19 cellular contexts compared by ENCODE assay signal in genomic region chr3:50212502-50212901, GRCh38. TPM values are rescaled to one million over a fixed set of nuclear protein-coding genes. Genes with fewer than 3 reads are reported as not detected.
DNase-seq lines count a peak whose midpoint lies in the region; ATAC-seq, FAIRE-seq and TF ChIP-seq lines count a peak whose summit lies in the region.
"Had no signal": no experiment of that assay in that cellular context is flagged by ENCODE, and none has a peak within 500 bp of the region (broad histone marks: within the 10 kb centered on the region; RNA-seq: fewer than 3 reads in every experiment).

No MANE protein-coding gene starts in this region.

- TF ChIP-seq EP300 in A549 (IDR thresholded peaks at IDR 0.05), result no peak

- no peak overlapping the region for H2BK120ac ChIP-seq in mesenchymal stem cell (ENCODE audit: low read depth, low read length)

- no peaks in the 10 kb centered on the region for H3K27me3 ChIP-seq in HCT116 (ENCODE audit: insufficient read depth, low read length)
- H3K27me3 ChIP-seq in body of pancreas, result no peaks in the 10 kb centered on the region
- peaks cover 22 to 52% of the 10 kb centered on the region in 2 experiments for H3K27me3 ChIP-seq in mesenchymal stem cell (ENCODE audit: control insufficient read depth in 1 of 2, insufficient read depth in 1 of 2, low read length in 2 of 2)

- no peaks in the 10 kb centered on the region for H3K79me1 ChIP-seq in mesenchymal stem cell (replicated peaks; ENCODE audit: low read length, poor library complexity, severe bottlenecking)

- H3K4me1 Mint-ChIP-seq in CD14-positive monocyte, result no peaks in the 10 kb centered on the region
- H3K4me1 Mint-ChIP-seq: activated CD4-positive, alpha-beta memory T cell treated with anti-CD3 and anti-CD28 coated beads, Interleukin-2, amount 10 ng/mL, durations not matched to agents 7 days and 5 days; naive B cell had no signal

- H3K36me3 Mint-ChIP-seq in CD14-positive monocyte, result no peaks in the 10 kb centered on the region
- H3K36me3 Mint-ChIP-seq: naive B cell had no signal

- no peak overlapping the region for H4K8ac ChIP-seq in mesenchymal stem cell (ENCODE audit: low read length)

- no peak for TF ChIP-seq POLR2A in A549 (IDR thresholded peaks at IDR 0.05; ENCODE audit: low read length)
- TF ChIP-seq POLR2A in HCT116 (IDR thresholded peaks at IDR 0.05; ENCODE audit: borderline replicate concordance, extremely low read depth, insufficient read depth, insufficient read length), result no peak
- TF ChIP-seq POLR2A in body of pancreas (IDR thresholded peaks at IDR 0.05), result no peak

- H3K79me2 ChIP-seq in HCT116 (ENCODE audit: insufficient read depth, low read length), result no peaks in the 10 kb centered on the region

- H3K4me3 ChIP-seq in A549, result no peak overlapping the region
- H3K4me3 ChIP-seq in HCT116 (replicated peaks in 1 of 2; ENCODE audit: low read depth in 1 of 2, low read length in 2 of 2), result no peak overlapping the region
- no peak overlapping the region for H3K4me3 ChIP-seq in body of pancreas
- H3K4me3 ChIP-seq in mesenchymal stem cell (ENCODE audit: insufficient read depth in 1 of 2, low read depth in 1 of 2, low read length in 2 of 2), result no peak overlapping the region

- no peak for DNase-seq in A549 (ENCODE audit: low read depth in 1 of 2, low spot score in 1 of 2)
- no peak for DNase-seq in HCT116 (ENCODE audit: low read depth, low spot score)
- no peak for DNase-seq in body of pancreas
- DNase-seq in mesenchymal stem cell, result no peak
- DNase-seq in NCI-H1417 treated with DMSO at 0.1 percent for 48 hours (lab: John Stamatoyannopoulos, UW), result no peak
- no peak for DNase-seq in CD14-positive monocyte (ENCODE audit: low spot score)
- DNase-seq: activated CD4-positive, alpha-beta memory T cell treated with anti-CD3 and anti-CD28 coated beads, Interleukin-2, amount 10 ng/mL, durations not matched to agents 7 days and 5 days; amniotic stem cell; COR-L47; naive B cell; NCI-H2081 treated with DMSO at 0.1 percent for 48 hours; NCI-H526; T1000 had no signal

- 58% methylated on average over 1 of the region's 4 CpGs for WGBS in A549 (ENCODE audit: missing lambda C conversion rate)
- 74 to 75% methylated on average over 1 to 4 of the region's 4 CpGs for WGBS in body of pancreas, 2 donors
- 81% methylated on average over 4 of the region's 4 CpGs for WGBS in mesenchymal stem cell

- RAD21 ChIA-PET in HCT116 (lab: Charles Lee; ENCODE audit: low non-redundant PET in 1 of 2, low total read pairs in 2 of 2, uncharacterized antibody in 2 of 2, unreplicated experiment in 2 of 2), result no interaction called here

- H3K4me1 ChIP-seq in A549 (no peaks in the 10 kb centered on the region), HCT116 (ENCODE audit: control insufficient read depth in 1 of 2, insufficient read depth in 2 of 2, low read length in 2 of 2) (peaks cover 0 to 5% of the 10 kb centered on the region in 2 experiments; a peak in 1 of 4 replicates), body of pancreas (peaks cover 62% of the 10 kb centered on the region), mesenchymal stem cell (ENCODE audit: control insufficient read depth, insufficient read depth, low read depth, low read length) (peaks cover 6% of the 10 kb centered on the region)

- H3K9ac ChIP-seq in HCT116 (ENCODE audit: low read length) (no peak overlapping the region), mesenchymal stem cell (ENCODE audit: low read length) (no peak overlapping the region)

- H3K9me3 ChIP-seq in A549 (no peaks in the 10 kb centered on the region), HCT116 (ENCODE audit: control insufficient read depth in 1 of 2, insufficient read depth in 1 of 2, low read depth in 1 of 2, low read length in 2 of 2) (no peaks in the 10 kb centered on the region), body of pancreas (no peaks in the 10 kb centered on the region), mesenchymal stem cell (ENCODE audit: control insufficient read depth, low read length) (no peaks in the 10 kb centered on the region)

- no peak for TF ChIP-seq CTCF in A549 (IDR thresholded peaks at IDR 0.05)
- TF ChIP-seq CTCF in HCT116 (IDR thresholded peaks at IDR 0.05 in 2 of 3, conservative IDR thresholded peaks at IDR 0.05 in 1 of 3; ENCODE audit: borderline replicate concordance in 1 of 3, insufficient read depth in 1 of 3, low read depth in 2 of 3, low read length in 2 of 3), result 0 out of 6 replicates have a peak, but pooled peaks of 1 of the 3 experiments have one; percentile 7
- no peak for TF ChIP-seq CTCF in body of pancreas (IDR thresholded peaks at IDR 0.05)
- no peak for TF ChIP-seq CTCF in CD14-positive monocyte (IDR thresholded peaks at IDR 0.05)

- H3K9me3 Mint-ChIP-seq in CD14-positive monocyte, result no peaks in the 10 kb centered on the region
- H3K9me3 Mint-ChIP-seq: activated CD4-positive, alpha-beta memory T cell treated with anti-CD3 and anti-CD28 coated beads, Interleukin-2, amount 10 ng/mL, durations not matched to agents 7 days and 5 days; activated T-helper 2 cell treated with anti-CD3 and anti-CD28 coated beads, Interferon-gamma antibody, Interleukin-2, Interleukin-4, amounts not matched to agents 10 μg/mL and 5 μg/mL and 100 μg/mL, durations not matched to agents 14 hours and 24 hours and 36 hours had no signal

- H3K27me3 Mint-ChIP-seq in CD14-positive monocyte (ENCODE audit: low read depth in 3 of 3), result peaks cover 10 to 16% (median 11%) of the 10 kb centered on the region in 3 donors

- no peak overlapping the region for H3K4me2 ChIP-seq in A549
- no peak overlapping the region for H3K4me2 ChIP-seq in HCT116 (ENCODE audit: low read length)
- H3K4me2 ChIP-seq in mesenchymal stem cell (ENCODE audit: low read length, poor library complexity, severe bottlenecking), result no peak overlapping the region

- no peak overlapping the region for H3K18ac ChIP-seq in mesenchymal stem cell (ENCODE audit: low read depth in 1 of 2, low read length in 2 of 2)

- POLR2A ChIA-PET in A549 (lab: Yijun Ruan, JAX), result no interaction called here
- POLR2A ChIA-PET in HCT116 (lab: Charles Lee), result no interaction called here

- no peak overlapping the region for H2AK5ac ChIP-seq in mesenchymal stem cell (ENCODE audit: low read length, severe bottlenecking)

- FAIRE-seq in A549 (lab: Jason Lieb, UNC), result no peak
- FAIRE-seq: HTR-8/SVneo had no signal

- no peak overlapping the region for H3K27ac Mint-ChIP-seq in CD14-positive monocyte
- H3K27ac Mint-ChIP-seq: activated CD4-positive, alpha-beta memory T cell treated with anti-CD3 and anti-CD28 coated beads, Interleukin-2, amount 10 ng/mL, durations not matched to agents 7 days and 5 days; activated T-helper 2 cell treated with anti-CD3 and anti-CD28 coated beads, Interferon-gamma antibody, Interleukin-2, Interleukin-4, amounts not matched to agents 10 μg/mL and 5 μg/mL and 100 μg/mL, durations not matched to agents 14 hours and 24 hours and 36 hours; naive B cell had no signal

- no peaks in the 10 kb centered on the region for H3K36me3 ChIP-seq in HCT116 (ENCODE audit: control insufficient read depth in 1 of 2, insufficient read depth in 2 of 2, low read length in 2 of 2)
- H3K36me3 ChIP-seq in body of pancreas (replicated peaks in 1 of 2; ENCODE audit: insufficient read depth in 1 of 2, low read depth in 2 of 2), result peaks cover 0 to 4% of the 10 kb centered on the region in 2 donors
- H3K36me3 ChIP-seq in mesenchymal stem cell (ENCODE audit: control insufficient read depth in 1 of 2, insufficient read depth in 2 of 2, low read depth in 1 of 2, low read length in 2 of 2), result no peaks in the 10 kb centered on the region

- H2BK5ac ChIP-seq in mesenchymal stem cell (ENCODE audit: low read depth, low read length, poor library complexity, severe bottlenecking), result no peak overlapping the region

- intact Hi-C loops in HCT116 (cut with micrococcal nuclease), result no loop called here
- intact Hi-C loops in body of pancreas (cut with DNase I), result no loop called here
- intact Hi-C loops in CD14-positive monocyte (cut with micrococcal nuclease), result no loop called here

- no peaks in the 10 kb centered on the region for H3K9me2 ChIP-seq in HCT116 (ENCODE audit: insufficient read depth)

- no peak overlapping the region for H2BK15ac ChIP-seq in mesenchymal stem cell (ENCODE audit: low read depth, poor library complexity, severe bottlenecking)

- H4K20me1 ChIP-seq in HCT116 (ENCODE audit: insufficient read depth), result no peaks in the 10 kb centered on the region

- H3K4me3 Mint-ChIP-seq in CD14-positive monocyte, result no peak overlapping the region
- H3K4me3 Mint-ChIP-seq: activated CD4-positive, alpha-beta memory T cell treated with anti-CD3 and anti-CD28 coated beads, Interleukin-2, amount 10 ng/mL, durations not matched to agents 7 days and 5 days; naive B cell had no signal

- CTCF ChIA-PET in A549 (lab: Yijun Ruan, JAX) (interaction anchor here (1.0 to 25.9 kb wide), 6 partner anchors 12 to 112 kb away, joined by 3 to 550 read pairs (median 7); partner anchors contain the start of gene GNAT1), HCT116 (lab: Charles Lee) (interaction anchor here (1.6 to 2.2 kb wide), 3 partner anchors 14 to 34 kb away, joined by 3 to 8 read pairs (median 6); no protein-coding TSS in a partner anchor)

- no peak overlapping the region for H2AFZ ChIP-seq in HCT116 (ENCODE audit: low read depth, low read length, poor library complexity, severe bottlenecking)
- no peak overlapping the region for H2AFZ ChIP-seq in mesenchymal stem cell (ENCODE audit: low read depth, low read length)

- TF ChIP-seq RAD21 in A549 (conservative IDR thresholded peaks at IDR 0.05 in 1 of 2, IDR thresholded peaks at IDR 0.05 in 1 of 2) (no peak), HCT116 (IDR thresholded peaks at IDR 0.05; ENCODE audit: low read depth) (no peak)

- no peak overlapping the region for H3K14ac ChIP-seq in mesenchymal stem cell (ENCODE audit: low read length in 2 of 2)

- no peak overlapping the region for H3K4ac ChIP-seq in mesenchymal stem cell (ENCODE audit: low read depth in 1 of 2, low read length in 2 of 2)

- ATAC-seq in A549 (peak; percentile 84 to 89), HCT116 (peak; percentile 74), body of pancreas (no peak), GM21786 (IDR thresholded peaks at IDR 0.05; ENCODE audit: unreplicated experiment) (no peak), HG03280 (IDR thresholded peaks at IDR 0.05; ENCODE audit: unreplicated experiment) (no peak)

- no TSS peak for BruUV-seq in HCT116 (replicated peaks; lab: Mats Ljungman, UMichigan)

- no peak overlapping the region for H2BK12ac ChIP-seq in mesenchymal stem cell (ENCODE audit: low read length in 2 of 2)

- peak overlapping the region; percentile 43 for H4K91ac ChIP-seq in mesenchymal stem cell (ENCODE audit: low read length)

- H3K27ac ChIP-seq in A549 (peak overlapping the region in 1 of 2 experiments; percentile 57; a peak in 2 of 6 replicates), HCT116 (ENCODE audit: low read depth, low read length) (no peak overlapping the region), body of pancreas (peak overlapping the region in 3 of 4 donors; percentile 82 to 88 (median 86)), mesenchymal stem cell (ENCODE audit: low read length, poor library complexity, severe bottlenecking) (no peak overlapping the region)

- no peak overlapping the region for H3K23ac ChIP-seq in mesenchymal stem cell (ENCODE audit: low read length in 2 of 2)

RNA-seq across cellular contexts. Expression of gene SLC38A3, which starts 7.4 kb away (rescaled TPM):
- polyA plus RNA-seq in A549 (2011; rRNA removed), result 0.05 and 0.12 TPM in 2 replicates
- 0.04 and 0.05 TPM in 2 replicates for polyA plus RNA-seq in A549 (2012; cell fraction: cytosol; rRNA removed)
- 0.04 and 0.11 TPM in 2 replicates for polyA plus RNA-seq in A549 (2012; cell fraction: nucleus; rRNA removed)
- 0.10 to 0.13 TPM in 2 of 3 replicates, not detected in the other for polyA plus RNA-seq in A549 (2017; fragmentation: RNase III; extraction: RNeasy Plus Mini Kit Qiagen cat#74134 plus additional on column Dnase treatment)
- polyA minus RNA-seq in A549 (2011; rRNA and poly(A)+ RNA removed), result 0.39 TPM in 1 of 2 replicates, not detected in the other
- total RNA-seq in HCT116 (2021; ENCODE audit: unreplicated experiment), result 3.1 TPM
- polyA plus RNA-seq in HCT116 (2012), result 4.3 and 4.6 TPM in 2 replicates
- 10 to 100 TPM in 1 of 2 donors, 1 to 10 TPM in 1; 4.6 to 48.0 TPM for total RNA-seq in body of pancreas
- polyA plus RNA-seq in mesenchymal stem cell (2013, experiment 1 of 2), result 0.01 TPM
- 0.03 TPM for polyA plus RNA-seq in mesenchymal stem cell (2013, experiment 2 of 2)
- polyA plus RNA-seq in CD14-positive monocyte, result not detected
- total RNA-seq: activated CD4-positive, alpha-beta memory T cell treated with anti-CD3 and anti-CD28 coated beads, Interleukin-2, amount 10 ng/mL, durations not matched to agents 7 days and 5 days; activated T-helper 2 cell treated with anti-CD3 and anti-CD28 coated beads, Interferon-gamma antibody, Interleukin-2, Interleukin-4, amounts not matched to agents 10 μg/mL and 5 μg/mL and 100 μg/mL, durations not matched to agents 14 hours and 24 hours and 36 hours had no signal

RNA-seq across cellular contexts. Expression of gene GNAT1, which starts 21.1 kb away (rescaled TPM):
- not detected in 2 replicates for polyA plus RNA-seq in A549 (2011; rRNA removed)
- 0.04 TPM in 1 of 2 replicates, not detected in the other for polyA plus RNA-seq in A549 (2012; cell fraction: cytosol; rRNA removed)
- not detected in 2 replicates for polyA plus RNA-seq in A549 (2012; cell fraction: nucleus; rRNA removed)
- not detected in 3 replicates for polyA plus RNA-seq in A549 (2017; fragmentation: RNase III; extraction: RNeasy Plus Mini Kit Qiagen cat#74134 plus additional on column Dnase treatment)
- not detected in 2 replicates for polyA minus RNA-seq in A549 (2011; rRNA and poly(A)+ RNA removed)
- not detected for total RNA-seq in HCT116 (2021; ENCODE audit: unreplicated experiment)
- 0.13 and 0.30 TPM in 2 replicates for polyA plus RNA-seq in HCT116 (2012)
- not detected for total RNA-seq in body of pancreas
- not detected for polyA plus RNA-seq in mesenchymal stem cell (2013, experiment 1 of 2)
- polyA plus RNA-seq in mesenchymal stem cell (2013, experiment 2 of 2), result not detected
- polyA plus RNA-seq in CD14-positive monocyte, result not detected
- total RNA-seq: activated CD4-positive, alpha-beta memory T cell treated with anti-CD3 and anti-CD28 coated beads, Interleukin-2, amount 10 ng/mL, durations not matched to agents 7 days and 5 days; activated T-helper 2 cell treated with anti-CD3 and anti-CD28 coated beads, Interferon-gamma antibody, Interleukin-2, Interleukin-4, amounts not matched to agents 10 μg/mL and 5 μg/mL and 100 μg/mL, durations not matched to agents 14 hours and 24 hours and 36 hours; dermis microvascular lymphatic vessel endothelial cell; lower leg skin had no signal

RNA-seq across cellular contexts. Expression of gene GNAI2, which starts 23.5 kb away (rescaled TPM):
- polyA plus RNA-seq in A549 (2011; rRNA removed), result 67.0 and 67.8 TPM in 2 replicates
- polyA plus RNA-seq in A549 (2012; cell fraction: cytosol; rRNA removed), result 102 and 107 TPM in 2 replicates
- 51.4 and 67.2 TPM in 2 replicates for polyA plus RNA-seq in A549 (2012; cell fraction: nucleus; rRNA removed)
- 44.6 to 48.8 TPM (median 47.4 TPM) in 3 replicates for polyA plus RNA-seq in A549 (2017; fragmentation: RNase III; extraction: RNeasy Plus Mini Kit Qiagen cat#74134 plus additional on column Dnase treatment)
- polyA minus RNA-seq in A549 (2011; rRNA and poly(A)+ RNA removed), result 68.0 and 84.2 TPM in 2 replicates
- total RNA-seq in HCT116 (2021; ENCODE audit: unreplicated experiment), result 170 TPM
- 214 and 262 TPM in 2 replicates for polyA plus RNA-seq in HCT116 (2012)
- 10 to 100 TPM; 46.2 to 53.7 TPM for total RNA-seq in body of pancreas
- polyA plus RNA-seq in mesenchymal stem cell (2013, experiment 1 of 2), result 474 TPM
- polyA plus RNA-seq in mesenchymal stem cell (2013, experiment 2 of 2), result 480 TPM
- 1,000 to 10,000 TPM in 1 of 2 donors, 100 to 1,000 TPM in 1; 914 to 1,165 TPM for polyA plus RNA-seq in CD14-positive monocyte

RNA-seq across cellular contexts. Expression of gene SEMA3B, which starts 56.4 kb away (rescaled TPM):
- polyA plus RNA-seq in A549 (2011; rRNA removed) (6.5 and 6.8 TPM in 2 replicates), A549 (2017; fragmentation: RNase III; extraction: RNeasy Plus Mini Kit Qiagen cat#74134 plus additional on column Dnase treatment) (6.5 to 8.4 TPM (median 7.4 TPM) in 3 replicates), CD14-positive monocyte (not detected)
- polyA plus RNA-seq in A549 (2012; cell fraction: cytosol; rRNA removed), result 7.5 and 9.0 TPM in 2 replicates
- 57.8 and 81.9 TPM in 2 replicates for polyA plus RNA-seq in A549 (2012; cell fraction: nucleus; rRNA removed)
- 6.1 and 7.2 TPM in 2 replicates for polyA minus RNA-seq in A549 (2011; rRNA and poly(A)+ RNA removed)
- total RNA-seq in HCT116 (2021; ENCODE audit: unreplicated experiment) (46.2 TPM), body of pancreas (100 to 1,000 TPM in 1 of 2 donors, 10 to 100 TPM in 1; 71.1 to 116 TPM)
- 51.1 and 79.0 TPM in 2 replicates for polyA plus RNA-seq in HCT116 (2012)
- polyA plus RNA-seq in mesenchymal stem cell (2013, experiment 1 of 2), result 4.7 TPM
- polyA plus RNA-seq in mesenchymal stem cell (2013, experiment 2 of 2), result 4.8 TPM

RNA-seq across cellular contexts. Expression of gene SEMA3F, which starts 57.4 kb away (rescaled TPM):
- polyA plus RNA-seq in A549 (2011; rRNA removed) (2.9 and 5.0 TPM in 2 replicates), A549 (2017; fragmentation: RNase III; extraction: RNeasy Plus Mini Kit Qiagen cat#74134 plus additional on column Dnase treatment) (9.0 to 10.6 TPM (median 10.1 TPM) in 3 replicates), CD14-positive monocyte (not detected)
- polyA plus RNA-seq in A549 (2012; cell fraction: cytosol; rRNA removed), result 3.9 and 5.8 TPM in 2 replicates
- 7.9 and 11.6 TPM in 2 replicates for polyA plus RNA-seq in A549 (2012; cell fraction: nucleus; rRNA removed)
- 8.6 and 8.9 TPM in 2 replicates for polyA minus RNA-seq in A549 (2011; rRNA and poly(A)+ RNA removed)
- total RNA-seq in HCT116 (2021; ENCODE audit: unreplicated experiment) (15.7 TPM), body of pancreas (10 to 100 TPM in 1 of 2 donors, 1 to 10 TPM in 1; 5.2 to 25.4 TPM)
- 17.5 and 21.1 TPM in 2 replicates for polyA plus RNA-seq in HCT116 (2012)
- 23.6 TPM for polyA plus RNA-seq in mesenchymal stem cell (2013, experiment 1 of 2)
- 23.0 TPM for polyA plus RNA-seq in mesenchymal stem cell (2013, experiment 2 of 2)

Comparison
In these comparisons a context has a peak if more than half of its experiments do, and no peak if none do; other contexts are left out.
1. ATAC-seq: peak in A549 (2 of 2) and HCT116 (single experiment); none in body of pancreas (single experiment), GM21786 (single experiment) and HG03280 (single experiment).
2. H3K27ac ChIP-seq: peak in body of pancreas (3 of 4); none in HCT116 (single experiment) and mesenchymal stem cell (single experiment).